10 cellular contexts compared by ENCODE assay signal in genomic region chr15:96347181-96348111, GRCh38. TPM values are rescaled to one million over a fixed set of nuclear protein-coding genes. Genes with fewer than 3 reads are reported as not detected.
DNase-seq lines count a peak whose midpoint lies in the region; ATAC-seq and TF ChIP-seq lines count a peak whose summit lies in the region.
"Had no signal": no experiment of that assay in that cellular context is flagged by ENCODE, and none has a peak within 500 bp of the region (broad histone marks: within the 10 kb centered on the region; RNA-seq: fewer than 3 reads in every experiment).

No MANE protein-coding gene starts in this region.

- DNase-seq in HEK293T (ENCODE audit: extremely low spot score) (no peak), SHP77 (lab: John Stamatoyannopoulos, UW) (no peak), NCI-H2081 (lab: John Stamatoyannopoulos, UW) (no peak), NCI-H524 (lab: John Stamatoyannopoulos, UW) (no peak)
- DNase-seq: activated CD4-positive, CD25-positive, alpha-beta regulatory T cell; anterior cingulate cortex had no signal

- H3K4me2 ChIP-seq in skeletal muscle satellite cell (ENCODE audit: low read length), result no peak overlapping the region

- H3K9ac ChIP-seq in iPS-15b (ENCODE audit: low read depth, low read length) (no peak overlapping the region), skeletal muscle satellite cell (ENCODE audit: low read depth, low read length) (peak overlapping the region; percentile 50)

- H3K4me1 Mint-ChIP-seq in brain, result peaks cover 94% of the 10 kb centered on the region

- no peaks in the 10 kb centered on the region for H3K9me3 ChIP-seq in iPS-15b (ENCODE audit: control insufficient read depth, insufficient read depth, low read length)
- H3K9me3 ChIP-seq in skeletal muscle satellite cell (replicated peaks; ENCODE audit: low read length), result no peaks in the 10 kb centered on the region

- peaks cover 70% of the 10 kb centered on the region for H3K27me3 Mint-ChIP-seq in brain

- H3K27me3 ChIP-seq in iPS-15b (ENCODE audit: control insufficient read depth, insufficient read depth, low read length), result peaks cover 100% of the 10 kb centered on the region
- no peaks in the 10 kb centered on the region for H3K27me3 ChIP-seq in skeletal muscle satellite cell (ENCODE audit: control insufficient read depth, insufficient read depth, low read length)

- peaks cover 19% of the 10 kb centered on the region for H3K36me3 Mint-ChIP-seq in brain

- no peak for TF ChIP-seq CTCF in brain (conservative IDR thresholded peaks at IDR 0.05)

- POLR2A ChIA-PET in HEK293T (lab: Yijun Ruan, JAX), result interaction anchor here (0.7 to 1.9 kb wide), 4 partner anchors 10 to 17 kb away, joined by 3 to 8 read pairs (median 4); partner anchors contain the start of gene NR2F2

- CTCF ChIA-PET in HEK293T (lab: Yijun Ruan, JAX), result interaction anchor here (1.0 to 1.3 kb wide), 3 partner anchors 10 to 20 kb away, joined by 4 read pairs; no protein-coding TSS in a partner anchor

- ATAC-seq in HG03196 (IDR thresholded peaks at IDR 0.05; ENCODE audit: unreplicated experiment), result no peak

- H3K9me3 Mint-ChIP-seq in brain, result no peaks in the 10 kb centered on the region

- peaks cover 18% of the 10 kb centered on the region for H3K4me1 ChIP-seq in iPS-15b (ENCODE audit: control insufficient read depth, insufficient read depth, low read length)
- peaks cover 22% of the 10 kb centered on the region for H3K4me1 ChIP-seq in skeletal muscle satellite cell (ENCODE audit: control insufficient read depth, insufficient read depth, low read length)

- no peaks in the 10 kb centered on the region for H3K36me3 ChIP-seq in iPS-15b (ENCODE audit: control insufficient read depth, insufficient read depth, low read length)
- H3K36me3 ChIP-seq in skeletal muscle satellite cell (ENCODE audit: insufficient read depth, low read length), result peaks cover 47% of the 10 kb centered on the region

- H3K4me3 Mint-ChIP-seq in brain, result peak overlapping the region in 4 of 5 experiments; percentile 77 to 97 (median 94)

- peak overlapping the region in 4 of 5 experiments; percentile 50 to 99 (median 97) for H3K27ac Mint-ChIP-seq in brain

- H3K4me3 ChIP-seq in iPS-15b (ENCODE audit: low read depth, low read length), result peak overlapping the region; percentile 13
- no peak overlapping the region for H3K4me3 ChIP-seq in skeletal muscle satellite cell (ENCODE audit: low read length)

TF ChIP-seq in HEK293T, 16 proteins besides CTCF, POLR2A, EP300 and RAD21:
- TF ChIP-seq L3MBTL2 (conservative IDR thresholded peaks at IDR 0.05) (no peak), ELF4 (IDR thresholded peaks at IDR 0.05) (no peak), TARDBP (IDR thresholded peaks at IDR 0.05) (no peak), SP1 (IDR thresholded peaks at IDR 0.05) (no peak), SUZ12 (IDR thresholded peaks at IDR 0.05) (no peak), BHLHE40 (IDR thresholded peaks at IDR 0.05; ENCODE audit: borderline replicate concordance) (no peak), CTBP1 (IDR thresholded peaks at IDR 0.05; ENCODE audit: borderline replicate concordance) (0 out of 2 replicates have a peak, but pooled peaks have one; percentile 34), HDGF (IDR thresholded peaks at IDR 0.05; ENCODE audit: borderline replicate concordance) (no peak), ARNT (IDR thresholded peaks at IDR 0.05) (no peak)
- TF ChIP-seq, protein P1, sequence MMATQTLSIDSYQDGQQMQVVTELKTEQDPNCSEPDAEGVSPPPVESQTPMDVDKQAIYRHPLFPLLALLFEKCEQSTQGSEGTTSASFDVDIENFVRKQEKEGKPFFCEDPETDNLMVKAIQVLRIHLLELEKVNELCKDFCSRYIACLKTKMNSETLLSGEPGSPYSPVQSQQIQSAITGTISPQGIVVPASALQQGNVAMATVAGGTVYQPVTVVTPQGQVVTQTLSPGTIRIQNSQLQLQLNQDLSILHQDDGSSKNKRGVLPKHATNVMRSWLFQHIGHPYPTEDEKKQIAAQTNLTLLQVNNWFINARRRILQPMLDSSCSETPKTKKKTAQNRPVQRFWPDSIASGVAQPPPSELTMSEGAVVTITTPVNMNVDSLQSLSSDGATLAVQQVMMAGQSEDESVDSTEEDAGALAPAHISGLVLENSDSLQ (IDR thresholded peaks at IDR 0.05), result peak; percentile 83

RNA-seq across cellular contexts. Expression of gene NR2F2, which starts 16.9 kb away (rescaled TPM):
- 60.4 TPM for polyA plus RNA-seq in brain (ENCODE audit: insufficient read depth, low read depth, low replicate concordance)
- 9.9 and 10.0 TPM in 2 replicates for total RNA-seq in skeletal muscle satellite cell (2012; rRNA removed)
